1 cellular context compared by ENCODE assay signal in the genomic region with DNA sequence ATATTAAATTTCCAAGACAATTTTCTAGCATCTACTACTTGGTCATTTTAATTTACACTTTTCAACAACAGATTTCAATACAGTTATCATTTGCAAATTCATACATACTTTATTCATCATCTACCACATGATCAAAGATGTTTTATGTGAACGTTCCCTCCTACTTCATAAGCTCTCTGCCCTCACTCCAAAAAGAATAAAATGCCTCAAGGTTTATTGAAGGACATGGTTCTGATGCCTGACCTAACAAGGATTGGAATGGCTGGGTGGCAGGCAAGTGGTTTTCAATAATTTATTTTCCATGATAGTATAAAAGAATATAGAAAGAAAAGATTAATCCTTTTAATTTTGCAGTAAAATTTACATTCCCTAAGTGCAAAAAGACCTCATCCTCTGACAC.
TF ChIP-seq lines count a peak whose summit lies in the region.

No MANE protein-coding gene starts in this region.

TF ChIP-seq in SK-N-SH treated with all-trans-retinoic acid at 6 μM for 48 hours, 23 proteins besides CTCF, POLR2A, EP300 and RAD21 (continued from another document):
- TF ChIP-seq, protein P1, sequence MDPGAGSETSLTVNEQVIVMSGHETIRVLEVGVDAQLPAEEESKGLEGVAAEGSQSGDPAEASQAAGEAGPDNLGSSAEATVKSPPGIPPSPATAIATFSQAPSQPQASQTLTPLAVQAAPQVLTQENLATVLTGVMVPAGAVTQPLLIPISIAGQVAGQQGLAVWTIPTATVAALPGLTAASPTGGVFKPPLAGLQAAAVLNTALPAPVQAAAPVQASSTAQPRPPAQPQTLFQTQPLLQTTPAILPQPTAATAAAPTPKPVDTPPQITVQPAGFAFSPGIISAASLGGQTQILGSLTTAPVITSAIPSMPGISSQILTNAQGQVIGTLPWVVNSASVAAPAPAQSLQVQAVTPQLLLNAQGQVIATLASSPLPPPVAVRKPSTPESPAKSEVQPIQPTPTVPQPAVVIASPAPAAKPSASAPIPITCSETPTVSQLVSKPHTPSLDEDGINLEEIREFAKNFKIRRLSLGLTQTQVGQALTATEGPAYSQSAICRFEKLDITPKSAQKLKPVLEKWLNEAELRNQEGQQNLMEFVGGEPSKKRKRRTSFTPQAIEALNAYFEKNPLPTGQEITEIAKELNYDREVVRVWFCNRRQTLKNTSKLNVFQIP (CRISPR knock-in tag; IDR thresholded peaks at IDR 0.05; ENCODE audit: borderline replicate concordance, low read depth) = no peak
- TF ChIP-seq BACH2 (CRISPR knock-in tag; IDR thresholded peaks at IDR 0.05; ENCODE audit: borderline replicate concordance) (no peak), ZNF565 (CRISPR knock-in tag; conservative IDR thresholded peaks at IDR 0.05; ENCODE audit: low read depth) (no peak), ZFP30 (CRISPR knock-in tag; IDR thresholded peaks at IDR 0.05) (no peak), ZFP3 (CRISPR knock-in tag; IDR thresholded peaks at IDR 0.05) (no peak), SNAI2 (CRISPR knock-in tag; IDR thresholded peaks at IDR 0.05) (no peak), ZC3H10 (CRISPR knock-in tag; IDR thresholded peaks at IDR 0.05) (no peak), ZNF8 (CRISPR knock-in tag; IDR thresholded peaks at IDR 0.05) (no peak), ISL1 (CRISPR knock-in tag; IDR thresholded peaks at IDR 0.05) (no peak), TOX (CRISPR knock-in tag; IDR thresholded peaks at IDR 0.05; ENCODE audit: borderline replicate concordance) (no peak), ARNTL (CRISPR knock-in tag; IDR thresholded peaks at IDR 0.05; ENCODE audit: borderline replicate concordance, low read depth) (no peak), CSDC2 (CRISPR knock-in tag; IDR thresholded peaks at IDR 0.05) (no peak), OSR1 (CRISPR knock-in tag; IDR thresholded peaks at IDR 0.05) (no peak), ZNF70 (CRISPR knock-in tag; IDR thresholded peaks at IDR 0.05) (no peak), GLIS3 (CRISPR knock-in tag; IDR thresholded peaks at IDR 0.05) (no peak), TCF4 (CRISPR knock-in tag; IDR thresholded peaks at IDR 0.05; ENCODE audit: borderline replicate concordance) (no peak)
- TF ChIP-seq, protein P2, sequence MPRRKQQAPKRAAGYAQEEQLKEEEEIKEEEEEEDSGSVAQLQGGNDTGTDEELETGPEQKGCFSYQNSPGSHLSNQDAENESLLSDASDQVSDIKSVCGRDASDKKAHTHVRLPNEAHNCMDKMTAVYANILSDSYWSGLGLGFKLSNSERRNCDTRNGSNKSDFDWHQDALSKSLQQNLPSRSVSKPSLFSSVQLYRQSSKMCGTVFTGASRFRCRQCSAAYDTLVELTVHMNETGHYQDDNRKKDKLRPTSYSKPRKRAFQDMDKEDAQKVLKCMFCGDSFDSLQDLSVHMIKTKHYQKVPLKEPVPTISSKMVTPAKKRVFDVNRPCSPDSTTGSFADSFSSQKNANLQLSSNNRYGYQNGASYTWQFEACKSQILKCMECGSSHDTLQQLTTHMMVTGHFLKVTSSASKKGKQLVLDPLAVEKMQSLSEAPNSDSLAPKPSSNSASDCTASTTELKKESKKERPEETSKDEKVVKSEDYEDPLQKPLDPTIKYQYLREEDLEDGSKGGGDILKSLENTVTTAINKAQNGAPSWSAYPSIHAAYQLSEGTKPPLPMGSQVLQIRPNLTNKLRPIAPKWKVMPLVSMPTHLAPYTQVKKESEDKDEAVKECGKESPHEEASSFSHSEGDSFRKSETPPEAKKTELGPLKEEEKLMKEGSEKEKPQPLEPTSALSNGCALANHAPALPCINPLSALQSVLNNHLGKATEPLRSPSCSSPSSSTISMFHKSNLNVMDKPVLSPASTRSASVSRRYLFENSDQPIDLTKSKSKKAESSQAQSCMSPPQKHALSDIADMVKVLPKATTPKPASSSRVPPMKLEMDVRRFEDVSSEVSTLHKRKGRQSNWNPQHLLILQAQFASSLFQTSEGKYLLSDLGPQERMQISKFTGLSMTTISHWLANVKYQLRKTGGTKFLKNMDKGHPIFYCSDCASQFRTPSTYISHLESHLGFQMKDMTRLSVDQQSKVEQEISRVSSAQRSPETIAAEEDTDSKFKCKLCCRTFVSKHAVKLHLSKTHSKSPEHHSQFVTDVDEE (CRISPR knock-in tag; IDR thresholded peaks at IDR 0.05) = no peak
- TF ChIP-seq, protein P3, sequence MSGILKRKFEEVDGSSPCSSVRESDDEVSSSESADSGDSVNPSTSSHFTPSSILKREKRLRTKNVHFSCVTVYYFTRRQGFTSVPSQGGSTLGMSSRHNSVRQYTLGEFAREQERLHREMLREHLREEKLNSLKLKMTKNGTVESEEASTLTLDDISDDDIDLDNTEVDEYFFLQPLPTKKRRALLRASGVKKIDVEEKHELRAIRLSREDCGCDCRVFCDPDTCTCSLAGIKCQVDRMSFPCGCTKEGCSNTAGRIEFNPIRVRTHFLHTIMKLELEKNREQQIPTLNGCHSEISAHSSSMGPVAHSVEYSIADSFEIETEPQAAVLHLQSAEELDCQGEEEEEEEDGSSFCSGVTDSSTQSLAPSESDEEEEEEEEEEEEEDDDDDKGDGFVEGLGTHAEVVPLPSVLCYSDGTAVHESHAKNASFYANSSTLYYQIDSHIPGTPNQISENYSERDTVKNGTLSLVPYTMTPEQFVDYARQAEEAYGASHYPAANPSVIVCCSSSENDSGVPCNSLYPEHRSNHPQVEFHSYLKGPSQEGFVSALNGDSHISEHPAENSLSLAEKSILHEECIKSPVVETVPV (CRISPR knock-in tag; IDR thresholded peaks at IDR 0.05) = no peak
